ENCODE assay signal across 9 cellular contexts in genomic region chr2:1593371-1594205, GRCh38.
DNase-seq lines count a peak whose midpoint lies in the region; ATAC-seq and TF ChIP-seq lines count a peak whose summit lies in the region.
"Had no signal": no experiment of that assay in that cellular context is flagged by ENCODE, and none has a peak within 500 bp of the region (broad histone marks: within the 10 kb centered on the region; RNA-seq: fewer than 3 reads in every experiment).

No MANE protein-coding gene starts in this region.

- TF ChIP-seq EP300 in suprapubic skin (IDR thresholded peaks at IDR 0.05), result no peak

- no peaks in the 10 kb centered on the region for H3K36me3 Mint-ChIP-seq in T-helper 2 cell treated with Interferon-gamma antibody and Interleukin-4, amounts not matched to agents 5 μg/mL and 100 μg/mL, for 36 hours (ENCODE audit: low read depth)
- H3K36me3 Mint-ChIP-seq: CD4-positive, CD25-positive, alpha-beta regulatory T cell had no signal

- H3K4me3 Mint-ChIP-seq in T-helper 2 cell treated with Interferon-gamma antibody and Interleukin-4, amounts not matched to agents 5 μg/mL and 100 μg/mL, for 36 hours, result no peak overlapping the region
- H3K4me3 Mint-ChIP-seq: CD4-positive, CD25-positive, alpha-beta regulatory T cell had no signal

- H3K9me3 ChIP-seq in suprapubic skin, result no peaks in the 10 kb centered on the region

- H3K27ac ChIP-seq in suprapubic skin, result peak overlapping the region; percentile 34

- no peak for TF ChIP-seq POLR2A in suprapubic skin (IDR thresholded peaks at IDR 0.05)

- no peak for DNase-seq in T-helper 2 cell treated with Interferon-gamma antibody and Interleukin-4, amounts not matched to agents 5 μg/mL and 100 μg/mL, for 36 hours (ENCODE audit: low spot score)
- DNase-seq in T-helper 2 cell (no peak), SHP77 (lab: John Stamatoyannopoulos, UW) (peak; percentile 87 to 98), left cardiac atrium (peak; percentile 64), suprapubic skin (ENCODE audit: low spot score in 2 of 2) (no peak), NCI-H1436 (lab: John Stamatoyannopoulos, UW) (no peak), SIG-M5 (lab: John Stamatoyannopoulos, UW) (no peak)
- DNase-seq: CD4-positive, CD25-positive, alpha-beta regulatory T cell had no signal

- no peaks in the 10 kb centered on the region for H3K4me1 Mint-ChIP-seq in T-helper 2 cell treated with Interferon-gamma antibody and Interleukin-4, amounts not matched to agents 5 μg/mL and 100 μg/mL, for 36 hours (ENCODE audit: low read depth)

- H3K9me3 Mint-ChIP-seq in T-helper 2 cell treated with Interferon-gamma antibody and Interleukin-4, amounts not matched to agents 5 μg/mL and 100 μg/mL, for 36 hours, result no peaks in the 10 kb centered on the region

- intact Hi-C loops in left cardiac atrium (cut with DNase I), result loop anchor here (5.0 to 10.0 kb wide), 2 partner anchors 149 to 151 kb away; partner anchors contain the start of gene PXDN (in 2 of the 2)

- H3K36me3 ChIP-seq in suprapubic skin, result no peaks in the 10 kb centered on the region

- TF ChIP-seq CTCF in suprapubic skin (IDR thresholded peaks at IDR 0.05), result no peak

- peak overlapping the region; percentile 69 for H3K27ac Mint-ChIP-seq in T-helper 2 cell treated with Interferon-gamma antibody and Interleukin-4, amounts not matched to agents 5 μg/mL and 100 μg/mL, for 36 hours
- H3K27ac Mint-ChIP-seq: CD4-positive, CD25-positive, alpha-beta regulatory T cell had no signal

- no peak overlapping the region for H3K4me3 ChIP-seq in suprapubic skin

- H3K4me1 ChIP-seq in suprapubic skin, result peaks cover 17% of the 10 kb centered on the region

- H3K27me3 Mint-ChIP-seq in T-helper 2 cell treated with Interferon-gamma antibody and Interleukin-4, amounts not matched to agents 5 μg/mL and 100 μg/mL, for 36 hours (ENCODE audit: low read depth), result no peaks in the 10 kb centered on the region
- H3K27me3 Mint-ChIP-seq: CD4-positive, CD25-positive, alpha-beta regulatory T cell had no signal

- ATAC-seq in left cardiac atrium (peak in 1 of 2 donors; percentile 56), GM19397 (IDR thresholded peaks at IDR 0.05; ENCODE audit: unreplicated experiment) (no peak)

- peaks cover 14% of the 10 kb centered on the region for H3K27me3 ChIP-seq in suprapubic skin

- 19% methylated on average over 7 of the region's 19 CpGs for WGBS in suprapubic skin

Comparison
In these comparisons a context has a peak if more than half of its experiments do, and no peak if none do; other contexts are left out.
1. DNase-seq: peak in SHP77 (2 of 2) and left cardiac atrium (single experiment); none in T-helper 2 cell treated with Interferon-gamma antibody and Interleukin-4, amounts not matched to agents 5 μg/mL and 100 μg/mL, for 36 hours (single experiment), T-helper 2 cell (0 of 5), suprapubic skin (0 of 2), NCI-H1436 (single experiment) and SIG-M5 (single experiment).